Comparison of ENCODE assay signal across 8 cellular contexts in genomic region chr4:126405369-126405982, GRCh38.
A peak's percentile ranks its signal among the peaks of the same experiment; 100 is the strongest.
DNase-seq lines count a peak whose midpoint lies in the region; ATAC-seq and TF ChIP-seq lines count a peak whose summit lies in the region.

No MANE protein-coding gene starts in this region.

- no peak overlapping the region for H3K4me3 Mint-ChIP-seq in chondrocyte (ENCODE audit: unreplicated experiment)

- H3K36me3 ChIP-seq in SK-N-SH (replicated peaks in 1 of 2; ENCODE audit: control insufficient read depth in 1 of 2, insufficient read depth in 2 of 2, low read length in 1 of 2) (peaks cover 0 to 3% of the 10 kb centered on the region in 2 experiments), IMR-90 (ENCODE audit: control insufficient read depth, insufficient read depth, low read length) (no peaks in the 10 kb centered on the region), stomach (no peaks in the 10 kb centered on the region)

- H3K9me1 ChIP-seq in IMR-90 (ENCODE audit: insufficient read depth, low read length): peaks cover 4% of the 10 kb centered on the region; the same call in 1 of the 2 replicates

- peak overlapping the region; percentile 27; the same call in 1 of the 2 replicates for H2BK20ac ChIP-seq in IMR-90 (ENCODE audit: low read depth, low read length)

- no peak for DNase-seq in SK-N-SH
- peak; percentile 39 for DNase-seq in IMR-90
- peak; percentile 11 for DNase-seq in chondrocyte (ENCODE audit: low spot score)
- no peak for DNase-seq in sciatic nerve (ENCODE audit: low spot score)
- no peak for DNase-seq in stomach
- DNase-seq in NOMO-1 treated with DMSO at 0.1 percent for 48 hours (lab: John Stamatoyannopoulos, UW; ENCODE audit: unreplicated experiment): no peak
- DNase-seq in NCI-H2196 treated with DMSO at 0.1 percent for 48 hours (lab: John Stamatoyannopoulos, UW; ENCODE audit: unreplicated experiment): no peak

- peaks cover 8% of the 10 kb centered on the region for H3K9me3 Mint-ChIP-seq in chondrocyte (ENCODE audit: low read depth)

- H3K4me2 ChIP-seq in SK-N-SH (no peak overlapping the region), IMR-90 (ENCODE audit: low read depth, low read length) (no peak overlapping the region)

- no peak overlapping the region for H2AK9ac ChIP-seq in IMR-90 (replicated peaks; ENCODE audit: low read depth, low read length, poor library complexity)

- no peak for ATAC-seq in SK-N-SH treated with all-trans-retinoic acid at 6 μM for 48 hours
- peak; percentile 54; the same call in 1 of the 2 replicates for ATAC-seq in IMR-90 (ENCODE audit: low read depth)
- peak; percentile 20 for ATAC-seq in sciatic nerve

- no peaks in the 10 kb centered on the region for H3K79me1 ChIP-seq in IMR-90 (ENCODE audit: low read depth in 1 of 2, low read length in 2 of 2)

- no peak overlapping the region for H3K56ac ChIP-seq in IMR-90 (ENCODE audit: extremely low read depth, insufficient read depth, low read length)

- H3K27ac ChIP-seq in SK-N-SH (ENCODE audit: low read depth in 2 of 2, low read length in 1 of 2) (no peak overlapping the region), IMR-90 (ENCODE audit: insufficient read depth, low read length) (no peak overlapping the region), stomach (no peak overlapping the region)

- H2BK15ac ChIP-seq in IMR-90 (ENCODE audit: low read depth, low read length): no peak overlapping the region

- H4K91ac ChIP-seq in IMR-90 (ENCODE audit: insufficient read depth, low read depth, low read length): no peak overlapping the region

- H3K23ac ChIP-seq in IMR-90 (ENCODE audit: low read depth, low read length): no peak overlapping the region

- POLR2A ChIA-PET in SK-N-SH (lab: Yijun Ruan, JAX) (no interaction called here), IMR-90 (lab: Charles Lee; ENCODE audit: unreplicated experiment) (no interaction called here)

- H3K9me2 ChIP-seq in SK-N-SH: no peaks in the 10 kb centered on the region

- peak overlapping the region; percentile 17 for H3K4ac ChIP-seq in IMR-90 (ENCODE audit: low read depth, low read length)

- in situ Hi-C loops in IMR-90 (cut with MboI; ENCODE audit: low sequenced_read_pairs): loop anchor here (25.0 kb wide), 1 partner anchor 1093 kb away; the partner anchor contains the start of gene FAT4

- H2AK5ac ChIP-seq in IMR-90 (ENCODE audit: low read depth, low read length): no peak overlapping the region

- TF ChIP-seq POLR2A in IMR-90 (IDR thresholded peaks at IDR 0.05; ENCODE audit: low read depth, low read length): no peak
- no peak for TF ChIP-seq POLR2A in stomach (IDR thresholded peaks at IDR 0.05)

- H3K4me1 Mint-ChIP-seq in chondrocyte (ENCODE audit: low read depth): no peaks in the 10 kb centered on the region

- CTCF ChIA-PET in SK-N-SH (lab: Yijun Ruan, JAX): interaction anchor here (1.5 kb wide), 1 partner anchor 10 kb away, joined by 4 read pairs; no protein-coding TSS in a partner anchor
- CTCF ChIA-PET in IMR-90 (lab: Yijun Ruan, JAX): interaction anchor here (0.7 to 1.0 kb wide), 2 partner anchors 21 to 579 kb away, joined by 3 read pairs; no protein-coding TSS in a partner anchor

- BruUV-seq in IMR-90 (replicated peaks; lab: Mats Ljungman, UMichigan): no TSS peak

- H3K4me3 ChIP-seq in SK-N-SH (ENCODE audit: low read depth in 2 of 2, low read length in 1 of 2) (peak overlapping the region in 1 of 2 experiments; percentile 41; a peak in 1 of 4 replicates), IMR-90 (ENCODE audit: insufficient read depth, low read depth, low read length) (no peak overlapping the region), stomach (no peak overlapping the region)

- H3K9me3 ChIP-seq in SK-N-SH (no peaks in the 10 kb centered on the region), IMR-90 (ENCODE audit: control insufficient read depth, insufficient read depth, low read length) (no peaks in the 10 kb centered on the region), stomach (no peaks in the 10 kb centered on the region)

- H3K4me1 ChIP-seq in SK-N-SH (ENCODE audit: control insufficient read depth in 1 of 2, insufficient read depth in 2 of 2, low read depth in 1 of 2, low read length in 1 of 2) (no peaks in the 10 kb centered on the region), IMR-90 (ENCODE audit: control insufficient read depth, insufficient read depth, low read length) (peaks cover 4% of the 10 kb centered on the region; the same call in 1 of the 2 replicates), stomach (no peaks in the 10 kb centered on the region)

- peak overlapping the region; percentile 79 for H2BK5ac ChIP-seq in IMR-90 (ENCODE audit: low read depth, low read length, poor library complexity, severe bottlenecking)

- peak overlapping the region; percentile 81; the same call in 1 of the 2 replicates for H4K5ac ChIP-seq in IMR-90 (ENCODE audit: low read depth, low read length)

- H2AFZ ChIP-seq in SK-N-SH (ENCODE audit: low read depth) (no peak overlapping the region), IMR-90 (replicated peaks; ENCODE audit: low read length, poor library complexity) (no peak overlapping the region)

- peak overlapping the region; percentile 90; the same call in 1 of the 2 replicates for H2BK120ac ChIP-seq in IMR-90 (ENCODE audit: low read depth, low read length)

- peak; percentile 62 for TF ChIP-seq CTCF in SK-N-SH (IDR thresholded peaks at IDR 0.05)
- TF ChIP-seq CTCF in IMR-90 (conservative IDR thresholded peaks at IDR 0.05; ENCODE audit: low read depth, low read length): peak; percentile 38
- TF ChIP-seq CTCF in chondrocyte (IDR thresholded peaks at IDR 0.05): peak; percentile 69
- peak in 2 of 7 experiments; percentile 16 to 18 for TF ChIP-seq CTCF in stomach (IDR thresholded peaks at IDR 0.05)

- H3K27me3 ChIP-seq in SK-N-SH (ENCODE audit: insufficient read depth): no peaks in the 10 kb centered on the region
- no peaks in the 10 kb centered on the region for H3K27me3 ChIP-seq in IMR-90 (ENCODE audit: control insufficient read depth, insufficient read depth, low read length)
- H3K27me3 ChIP-seq in stomach: no peaks in the 10 kb centered on the region

- H4K20me1 ChIP-seq in SK-N-SH (ENCODE audit: insufficient read depth) (no peaks in the 10 kb centered on the region), IMR-90 (ENCODE audit: insufficient read depth, low read length) (no peaks in the 10 kb centered on the region)

- peaks cover 4% of the 10 kb centered on the region for H3K27me3 Mint-ChIP-seq in chondrocyte (ENCODE audit: low read depth)

- dilution Hi-C loops in IMR-90 (cut with HindIII; ENCODE audit: low sequenced_read_pairs, unreplicated experiment): no loop called here

- H3K27ac Mint-ChIP-seq in chondrocyte (ENCODE audit: unreplicated experiment): no peak overlapping the region

- no peaks in the 10 kb centered on the region for H3K79me2 ChIP-seq in SK-N-SH (ENCODE audit: insufficient read depth)

- H3K36me3 Mint-ChIP-seq in chondrocyte (ENCODE audit: low read depth): peaks cover 6% of the 10 kb centered on the region

- intact Hi-C loops in IMR-90 (cut with micrococcal nuclease): loop anchor here (5.0 kb wide), 1 partner anchor 1093 kb away; the partner anchor contains the start of gene FAT4
- intact Hi-C loops in sciatic nerve (cut with DNase I): no loop called here
- intact Hi-C loops in stomach (cut with DNase I; ENCODE audit: low total_unique reads): no loop called here

- TF ChIP-seq EP300 in SK-N-SH (IDR thresholded peaks at IDR 0.05; ENCODE audit: borderline replicate concordance in 1 of 2, low read depth in 1 of 2, low read length in 1 of 2) (no peak), stomach (IDR thresholded peaks at IDR 0.05) (no peak)

- H3K9ac ChIP-seq in SK-N-SH: no peak overlapping the region
- no peak overlapping the region for H3K9ac ChIP-seq in IMR-90 (ENCODE audit: low read depth, low read length)

- H3K14ac ChIP-seq in IMR-90 (replicated peaks; ENCODE audit: low read depth, low read length): no peak overlapping the region

- H3K18ac ChIP-seq in IMR-90 (ENCODE audit: low read depth, low read length): peak overlapping the region; percentile 82; the same call in 1 of the 2 replicates

- H4K8ac ChIP-seq in IMR-90 (ENCODE audit: low read depth in 2 of 2, low read length in 2 of 2): peak overlapping the region in 1 of 2 experiments; percentile 78; a peak in 2 of 4 replicates

- no peaks in the 10 kb centered on the region for H3F3A ChIP-seq in SK-N-SH (replicated peaks; ENCODE audit: insufficient read depth)

- WGBS in SK-N-SH (ENCODE audit: low lambda C conversion rate): 7% methylated on average over 1 of the region's 2 CpGs
- no CpG with 5 or more reads among the region's 2 CpGs for WGBS in IMR-90 (ENCODE audit: extremely low coverage in 2 of 2, insufficient read length in 1 of 2), 2 experiments
- 47 to 67% (median 50%) methylated on average over 2 of the region's 2 CpGs for WGBS in stomach, 5 donors

- peak; percentile 56 for TF ChIP-seq RAD21 in SK-N-SH (IDR thresholded peaks at IDR 0.05; ENCODE audit: low read length)
- TF ChIP-seq RAD21 in IMR-90 (IDR thresholded peaks at IDR 0.05; ENCODE audit: low read length): peak; percentile 51

TF ChIP-seq in SK-N-SH, 30 proteins besides CTCF, POLR2A, EP300 and RAD21:
- TF ChIP-seq POLR2AphosphoS5 (IDR thresholded peaks at IDR 0.05; ENCODE audit: low read depth, low read length) (no peak), SMC3 (IDR thresholded peaks at IDR 0.05; ENCODE audit: low read depth, low read length) (peak; percentile 24), EZH2phosphoT487 (IDR thresholded peaks at IDR 0.05; ENCODE audit: borderline replicate concordance, low read depth) (no peak)

TF ChIP-seq in SK-N-SH treated with all-trans-retinoic acid at 6 μM for 48 hours, 23 proteins besides CTCF, POLR2A, EP300 and RAD21:
- TF ChIP-seq TOX (CRISPR knock-in tag; IDR thresholded peaks at IDR 0.05; ENCODE audit: borderline replicate concordance): no peak
- no peak for TF ChIP-seq OSR1 (CRISPR knock-in tag; IDR thresholded peaks at IDR 0.05)

TF ChIP-seq in IMR-90, 13 proteins besides CTCF, POLR2A, EP300 and RAD21:
- TF ChIP-seq SMC3 (IDR thresholded peaks at IDR 0.05; ENCODE audit: low read depth, low read length) (peak; percentile 36), MXI1 (IDR thresholded peaks at IDR 0.05; ENCODE audit: borderline replicate concordance, low read depth, low read length) (no peak)
TF ChIP-seq in IMR-90: peak in this region for 1.

Comparison
In these comparisons a context has a peak if more than half of its experiments do, and no peak if none do; other contexts are left out.
1. DNase-seq: peak in IMR-90 (single experiment) and chondrocyte (single experiment); none in SK-N-SH (single experiment), sciatic nerve (single experiment), stomach (single experiment), NOMO-1 treated with DMSO at 0.1 percent for 48 hours (single experiment) and NCI-H2196 treated with DMSO at 0.1 percent for 48 hours (single experiment).